Comparison of ENCODE assay signal across 8 cellular contexts in the genomic region with DNA sequence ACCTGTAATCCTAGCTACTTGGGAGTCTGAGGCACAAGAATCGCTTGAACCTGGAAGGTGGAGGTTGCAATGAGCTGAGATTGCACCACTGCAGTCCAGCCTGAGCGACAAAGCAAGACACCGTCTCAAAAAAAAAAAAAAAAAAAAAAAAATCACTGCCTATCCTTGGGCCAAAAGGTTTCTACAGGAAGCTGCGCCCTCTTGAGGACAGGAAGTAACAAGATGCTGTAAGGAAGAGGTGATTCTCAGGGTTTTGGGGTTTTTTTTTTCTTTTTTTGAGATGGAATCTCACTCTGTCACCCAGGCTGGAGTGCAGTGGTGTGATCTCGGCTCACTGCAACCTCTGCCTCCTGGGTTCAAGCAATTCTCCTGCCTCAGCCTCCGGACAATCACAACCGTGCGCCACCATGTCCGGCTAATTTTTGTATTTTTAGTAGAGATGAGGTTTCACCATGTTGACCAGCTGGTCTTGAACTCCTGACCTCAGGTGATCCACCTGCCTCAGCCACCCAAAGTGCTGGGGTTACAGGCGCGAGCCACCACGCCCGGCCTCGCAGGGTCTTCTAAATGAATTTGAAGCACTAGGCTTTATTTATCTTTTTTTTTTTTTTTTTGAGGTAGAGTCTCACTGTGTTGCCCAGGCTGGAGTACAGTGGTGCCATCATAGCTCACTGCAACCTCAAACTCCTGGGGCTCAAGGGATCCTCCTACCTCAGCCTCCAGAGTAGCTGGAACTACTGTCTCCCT. TPM values are rescaled to one million over a fixed set of nuclear protein-coding genes. Genes with fewer than 3 reads are reported as not detected.
DNase-seq lines count a peak whose midpoint lies in the region; ATAC-seq and TF ChIP-seq lines count a peak whose summit lies in the region.
"Not testable (repeated sequence)": the region's sequence is repeated elsewhere in the genome, so short reads cannot be mapped to it uniquely, and the experiment has no call there.

No MANE protein-coding gene starts in this region.

- H3K27me3 ChIP-seq in BE2C, left lung: not testable (repeated sequence)

- not testable (repeated sequence) for H3K9me3 Mint-ChIP-seq in activated naive CD4-positive, alpha-beta T cell treated with anti-CD3 and anti-CD28 coated beads, Interleukin-2, amount 50 U/mL, for 72 hours

- not testable (repeated sequence) for H3K4me1 ChIP-seq in BE2C
- H3K4me1 ChIP-seq in left lung: peaks cover 4 to 38% of the 10 kb centered on the region in 2 donors

- H3K36me3 ChIP-seq in BE2C (peaks cover 56% of the 10 kb centered on the region), left lung (peaks cover 0 to 63% of the 10 kb centered on the region in 2 donors)

- intact Hi-C loops in left lung (cut with DNase I): not testable (repeated sequence)

- TF ChIP-seq CTCF in BE2C (IDR thresholded peaks at IDR 0.05; ENCODE audit: low read depth, low read length): peak; percentile 63
- TF ChIP-seq CTCF in GM13976 (IDR thresholded peaks at IDR 0.05; ENCODE audit: borderline replicate concordance, control extremely low read depth, extremely low read depth, insufficient read depth, missing control alignments): peak; percentile 39
- TF ChIP-seq CTCF in NB4 (IDR thresholded peaks at IDR 0.05; ENCODE audit: low read depth, low read length): not testable (repeated sequence)
- peak; percentile 13 to 35 for TF ChIP-seq CTCF in left lung (IDR thresholded peaks at IDR 0.05)

- in situ Hi-C loops in GM13976 (cut with MboI; ENCODE audit: low sequenced_read_pairs, unreplicated experiment): not testable (repeated sequence)

- DNase-seq in BE2C: peak; percentile 59
- DNase-seq in GM13976 (ENCODE audit: low spot score): peak; percentile 67
- DNase-seq in NB4 (ENCODE audit: low read depth): peak; percentile 57
- DNase-seq in T-helper 1 cell: peak in 4 of 5 donors; percentile 41 to 82 (median 50)
- peak in 1 of 2 donors; percentile 55 for DNase-seq in activated naive CD4-positive, alpha-beta T cell treated with anti-CD3 and anti-CD28 coated beads, Interleukin-2, amount 50 U/mL, for 72 hours (ENCODE audit: low spot score in 2 of 2)
- peak; percentile 72 to 74 for DNase-seq in erythroblast (lab: John Stamatoyannopoulos, UW)
- not testable (repeated sequence) for DNase-seq in left lung
- peak; percentile 26 to 34 for DNase-seq in stimulated activated CD4-positive, alpha-beta T cell treated with anti-CD3 and anti-CD28 coated beads, Interleukin-2, amount 100 ng/mL, for 48 hours

- not testable (repeated sequence) for H3K27ac ChIP-seq in left lung

- peak; percentile 17 to 18 for ATAC-seq in activated naive CD4-positive, alpha-beta T cell treated with anti-CD3 and anti-CD28 coated beads, Interleukin-2, amount 50 U/mL, for 72 hours
- not testable (repeated sequence) for ATAC-seq in left lung

- H3K36me3 Mint-ChIP-seq in activated naive CD4-positive, alpha-beta T cell treated with anti-CD3 and anti-CD28 coated beads, Interleukin-2, amount 50 U/mL, for 72 hours: peaks cover 32 to 37% of the 10 kb centered on the region in 2 donors

- not testable (repeated sequence) for H3K27ac Mint-ChIP-seq in activated naive CD4-positive, alpha-beta T cell treated with anti-CD3 and anti-CD28 coated beads, Interleukin-2, amount 50 U/mL, for 72 hours

- not testable (repeated sequence) for H3K9me3 ChIP-seq in BE2C, left lung

- not testable (repeated sequence) for TF ChIP-seq POLR2A in NB4 (IDR thresholded peaks at IDR 0.05; ENCODE audit: extremely low read depth, insufficient read length); erythroblast (IDR thresholded peaks at IDR 0.05; ENCODE audit: low read length)

- H3K4me3 ChIP-seq in BE2C (ENCODE audit: low read depth, low read length); NB4 (ENCODE audit: low read depth, low read length); left lung: not testable (repeated sequence)

RNA-seq across cellular contexts. Expression of gene IFFO1, which starts 2.3 kb away (rescaled TPM):
- polyA plus RNA-seq in BE2C (2012; ENCODE audit: insufficient read depth, insufficient read length, low read depth): 129 TPM
- 10 to 100 TPM; 10.3 to 16.4 TPM for total RNA-seq in activated naive CD4-positive, alpha-beta T cell treated with anti-CD3 and anti-CD28 coated beads, Interleukin-2, amount 50 U/mL, for 72 hours
- 10 to 100 TPM; 15.2 to 27.9 TPM for total RNA-seq in left lung

RNA-seq across cellular contexts. Expression of gene NOP2, which starts 9.9 kb away (rescaled TPM):
- 222 TPM for polyA plus RNA-seq in BE2C (2012; ENCODE audit: insufficient read depth, insufficient read length, low read depth)
- 10 to 100 TPM; 78.8 to 79.8 TPM for total RNA-seq in activated naive CD4-positive, alpha-beta T cell treated with anti-CD3 and anti-CD28 coated beads, Interleukin-2, amount 50 U/mL, for 72 hours
- total RNA-seq in left lung: 10 to 100 TPM; 23.4 to 48.1 TPM

RNA-seq across cellular contexts. Expression of gene GAPDH, which starts 23.9 kb away (rescaled TPM):
- polyA plus RNA-seq in BE2C (2012; ENCODE audit: insufficient read depth, insufficient read length, low read depth): 8,477 TPM
- 1,000 to 10,000 TPM; 5,900 to 8,209 TPM for total RNA-seq in activated naive CD4-positive, alpha-beta T cell treated with anti-CD3 and anti-CD28 coated beads, Interleukin-2, amount 50 U/mL, for 72 hours
- total RNA-seq in left lung: 1,000 to 10,000 TPM; 1,126 to 2,070 TPM

RNA-seq across cellular contexts. Expression of gene CHD4, which starts 49.0 kb away (rescaled TPM):
- 347 TPM for polyA plus RNA-seq in BE2C (2012; ENCODE audit: insufficient read depth, insufficient read length, low read depth)
- 100 to 1,000 TPM; 288 to 307 TPM for total RNA-seq in activated naive CD4-positive, alpha-beta T cell treated with anti-CD3 and anti-CD28 coated beads, Interleukin-2, amount 50 U/mL, for 72 hours
- 100 to 1,000 TPM; 159 to 171 TPM for total RNA-seq in left lung
